Comparison of ENCODE assay signal across 19 cellular contexts in genomic region chr17:75899353-75899752, GRCh38.
"Had no signal": no experiment of that assay in that cellular context is flagged by ENCODE, and none has a peak within 500 bp of the region (broad histone marks: within the 10 kb centered on the region; RNA-seq: fewer than 3 reads in every experiment).

No MANE protein-coding gene starts in this region.

- H3K4me3 Mint-ChIP-seq: memory B cell; mesothelial cell of epicardium; natural killer cell treated with Interleukin-12 subunit alpha and Interleukin-12 subunit beta and Interleukin-15 and Interleukin-18, amount 100 ng/mL, for 72 hours had no signal

- DNase-seq: colonic mucosa; effector CD4-positive, alpha-beta T cell; heart left ventricle; hypothalamus; left cardiac atrium; left ventricle myocardium inferior; posterior cingulate gyrus; small intestine; stimulated activated CD4-positive, alpha-beta T cell treated with anti-CD3 and anti-CD28 coated beads, Interleukin-2, amount 100 ng/mL, for 48 hours; stimulated activated naive CD8-positive, alpha-beta T cell treated with anti-CD3 and anti-CD28 coated beads, Interleukin-15, Interleukin-2, amounts not matched to agents 100 U/mL and 50 U/mL, for 24 hours; thyroid gland had no signal

- H3K27ac Mint-ChIP-seq: memory B cell; mesothelial cell of epicardium; natural killer cell treated with Interleukin-12 subunit alpha and Interleukin-12 subunit beta and Interleukin-15 and Interleukin-18, amount 100 ng/mL, for 72 hours had no signal

- H3K27ac ChIP-seq: colonic mucosa, heart left ventricle, left ventricle myocardium inferior, lower lobe of right lung, neutrophil, suprapubic skin, thyroid gland, upper lobe of right lung, vagina had no signal

- H3K9me3 Mint-ChIP-seq: memory B cell; mesothelial cell of epicardium; natural killer cell treated with Interleukin-12 subunit alpha and Interleukin-12 subunit beta and Interleukin-15 and Interleukin-18, amount 100 ng/mL, for 72 hours had no signal

- H3K36me3 Mint-ChIP-seq: natural killer cell treated with Interleukin-12 subunit alpha and Interleukin-12 subunit beta and Interleukin-15 and Interleukin-18, amount 100 ng/mL, for 72 hours had no signal

- ATAC-seq: heart left ventricle; left cardiac atrium; lower lobe of right lung; natural killer cell treated with Interleukin-12 subunit alpha and Interleukin-12 subunit beta and Interleukin-15 and Interleukin-18, amount 100 ng/mL, for 72 hours; stimulated activated naive CD8-positive, alpha-beta T cell treated with anti-CD3 and anti-CD28 coated beads, Interleukin-15, Interleukin-2, amounts not matched to agents 100 U/mL and 50 U/mL, for 24 hours; upper lobe of right lung had no signal

- H3K9me3 ChIP-seq: colonic mucosa, heart left ventricle, left ventricle myocardium inferior, lower lobe of right lung, neutrophil, suprapubic skin, thyroid gland, upper lobe of right lung, vagina had no signal

- H3K4me3 ChIP-seq: colonic mucosa, heart left ventricle, left ventricle myocardium inferior, lower lobe of right lung, suprapubic skin, thyroid gland, upper lobe of right lung, vagina had no signal

- H3K27me3 ChIP-seq: colonic mucosa, heart left ventricle, neutrophil, suprapubic skin, thyroid gland, upper lobe of right lung, vagina had no signal

- H3K27me3 Mint-ChIP-seq: memory B cell; natural killer cell treated with Interleukin-12 subunit alpha and Interleukin-12 subunit beta and Interleukin-15 and Interleukin-18, amount 100 ng/mL, for 72 hours had no signal
